28 cellular contexts compared by ENCODE assay signal in the genomic region with DNA sequence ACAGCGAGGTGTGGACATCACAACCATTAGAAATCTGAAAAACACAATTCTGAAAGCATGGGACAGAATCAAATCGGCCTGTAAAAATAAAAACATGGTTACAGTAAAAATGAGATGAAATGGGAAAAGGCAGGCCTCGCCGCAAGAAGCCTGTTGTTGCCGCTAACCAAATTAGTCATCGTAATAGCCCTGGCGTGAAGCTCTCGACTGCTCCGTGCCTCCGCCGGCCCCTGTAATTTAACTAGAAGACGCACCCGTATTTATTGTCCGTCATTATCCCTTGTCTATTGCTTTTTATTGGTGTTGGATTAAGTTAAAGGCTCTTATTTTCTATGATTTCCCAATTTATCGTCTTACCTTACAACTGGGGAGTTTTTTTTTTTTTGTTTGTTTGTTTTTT.
"Had no signal": no experiment of that assay in that cellular context is flagged by ENCODE, and none has a peak within 500 bp of the region (broad histone marks: within the 10 kb centered on the region; RNA-seq: fewer than 3 reads in every experiment).

No MANE protein-coding gene starts in this region.

- H2AFZ ChIP-seq: parathyroid adenoma had no signal

- H3K36me3 Mint-ChIP-seq: natural killer cell; neural progenitor cell; stimulated activated effector memory CD8-positive, alpha-beta T cell treated with anti-CD3 and anti-CD28 coated beads, Interleukin-12 subunit alpha, Interleukin-12 subunit beta, amount 100 ng/mL, for 72 hours; stimulated activated naive B cell treated with anti-CD40 and anti-IgM and Interleukin-4, amounts not matched to agents 10 μg/mL and 1 μg/mL and 100 μg/mL, for 72 hours; type B pancreatic cell had no signal

- H3K9me3 ChIP-seq: ovary, psoas muscle, right lobe of liver, stomach, testis, tibial artery, transverse colon, upper lobe of right lung, uterus had no signal

- H3K4me3 Mint-ChIP-seq: natural killer cell; nephron; neural progenitor cell; stimulated activated effector memory CD8-positive, alpha-beta T cell treated with anti-CD3 and anti-CD28 coated beads, Interleukin-12 subunit alpha, Interleukin-12 subunit beta, amount 100 ng/mL, for 72 hours; stimulated activated naive B cell treated with anti-CD40 and anti-IgM and Interleukin-4, amounts not matched to agents 10 μg/mL and 1 μg/mL and 100 μg/mL, for 72 hours; stimulated activated naive CD8-positive, alpha-beta T cell treated with anti-CD3 and anti-CD28 coated beads, Interleukin-15, Interleukin-2, amounts not matched to agents 100 ng/mL and 50 ng/mL, for 24 hours; type B pancreatic cell had no signal

- H3K4me1 ChIP-seq: parathyroid adenoma, psoas muscle, right lobe of liver, sigmoid colon, stomach, testis, tibial artery, transverse colon, upper lobe of right lung, uterus had no signal

- H3K9ac ChIP-seq: neural progenitor cell, parathyroid adenoma had no signal

- H3K27ac ChIP-seq: neural progenitor cell, ovary, parathyroid adenoma, psoas muscle, right lobe of liver, sigmoid colon, stomach, testis, tibial artery, transverse colon, upper lobe of right lung, uterus had no signal

- H3K4me1 Mint-ChIP-seq: natural killer cell; nephron; stimulated activated effector memory CD8-positive, alpha-beta T cell treated with anti-CD3 and anti-CD28 coated beads, Interleukin-12 subunit alpha, Interleukin-12 subunit beta, amount 100 ng/mL, for 72 hours; stimulated activated naive B cell treated with anti-CD40 and anti-IgM and Interleukin-4, amounts not matched to agents 10 μg/mL and 1 μg/mL and 100 μg/mL, for 72 hours had no signal

- DNase-seq: natural killer cell; occipital lobe; ovary; posterior cingulate gyrus; psoas muscle; right cardiac atrium; right lobe of liver; sigmoid colon; small intestine; stimulated activated CD4-positive, alpha-beta T cell treated with anti-CD3 and anti-CD28 coated beads, Interleukin-15, amount 100 ng/mL, for 24 hours; stimulated activated CD4-positive, alpha-beta T cell treated with anti-CD3 and anti-CD28 coated beads, Interleukin-2, amount 100 ng/mL, for 24 hours; stimulated activated CD4-positive, alpha-beta T cell treated with anti-CD3 and anti-CD28 coated beads, Interleukin-2, amount 100 ng/mL, for 48 hours; stimulated activated CD4-positive, alpha-beta T cell treated with anti-CD3 and anti-CD28 coated beads, Interleukin-4, amount 100 ng/mL, for 24 hours; stimulated activated naive B cell treated with anti-CD40 and anti-IgM and Interleukin-4, amounts not matched to agents 10 μg/mL and 1 μg/mL and 100 μg/mL, for 72 hours; stimulated activated naive CD4-positive, alpha-beta T cell treated with Interleukin-2 at 50 U/mL for 16 hours; stomach; testis; tibial artery; transverse colon; upper lobe of right lung; uterus had no signal

- H3K79me2 ChIP-seq: parathyroid adenoma had no signal

- ATAC-seq: natural killer cell; psoas muscle; right cardiac atrium; right lobe of liver; stimulated activated effector memory CD8-positive, alpha-beta T cell treated with anti-CD3 and anti-CD28 coated beads, Interleukin-12 subunit alpha, Interleukin-12 subunit beta, amount 100 ng/mL, for 72 hours; stimulated activated naive B cell treated with anti-CD40 and anti-IgM and Interleukin-4, amounts not matched to agents 10 μg/mL and 1 μg/mL and 100 μg/mL, for 72 hours; upper lobe of right lung had no signal

- H3K27me3 ChIP-seq: neural progenitor cell, ovary, right lobe of liver, sigmoid colon, stomach, testis, tibial artery, transverse colon, upper lobe of right lung, uterus had no signal

- H3K4me3 ChIP-seq: neural progenitor cell, ovary, psoas muscle, right lobe of liver, sigmoid colon, stomach, testis, tibial artery, transverse colon, upper lobe of right lung, uterus had no signal

- H3K27ac Mint-ChIP-seq: natural killer cell; nephron; neural progenitor cell; progenitor cell of endocrine pancreas; stimulated activated effector memory CD8-positive, alpha-beta T cell treated with anti-CD3 and anti-CD28 coated beads, Interleukin-12 subunit alpha, Interleukin-12 subunit beta, amount 100 ng/mL, for 72 hours; stimulated activated naive B cell treated with anti-CD40 and anti-IgM and Interleukin-4, amounts not matched to agents 10 μg/mL and 1 μg/mL and 100 μg/mL, for 72 hours; stimulated activated naive CD8-positive, alpha-beta T cell treated with anti-CD3 and anti-CD28 coated beads, Interleukin-15, Interleukin-2, amounts not matched to agents 100 ng/mL and 50 ng/mL, for 24 hours; type B pancreatic cell had no signal

- H3K9me3 Mint-ChIP-seq: natural killer cell; nephron; neural progenitor cell; stimulated activated effector memory CD8-positive, alpha-beta T cell treated with anti-CD3 and anti-CD28 coated beads, Interleukin-12 subunit alpha, Interleukin-12 subunit beta, amount 100 ng/mL, for 72 hours; stimulated activated naive B cell treated with anti-CD40 and anti-IgM and Interleukin-4, amounts not matched to agents 10 μg/mL and 1 μg/mL and 100 μg/mL, for 72 hours; stimulated activated naive CD8-positive, alpha-beta T cell treated with anti-CD3 and anti-CD28 coated beads, Interleukin-15, Interleukin-2, amounts not matched to agents 100 ng/mL and 50 ng/mL, for 24 hours; type B pancreatic cell had no signal

- H3K27me3 Mint-ChIP-seq: stimulated activated naive CD8-positive, alpha-beta T cell treated with anti-CD3 and anti-CD28 coated beads, Interleukin-15, Interleukin-2, amounts not matched to agents 100 ng/mL and 50 ng/mL, for 24 hours had no signal

- H3K36me3 ChIP-seq: neural progenitor cell, ovary, right lobe of liver, sigmoid colon, stomach, tibial artery, transverse colon, upper lobe of right lung, uterus had no signal
